8 cellular contexts compared by ENCODE assay signal in the genomic region with DNA sequence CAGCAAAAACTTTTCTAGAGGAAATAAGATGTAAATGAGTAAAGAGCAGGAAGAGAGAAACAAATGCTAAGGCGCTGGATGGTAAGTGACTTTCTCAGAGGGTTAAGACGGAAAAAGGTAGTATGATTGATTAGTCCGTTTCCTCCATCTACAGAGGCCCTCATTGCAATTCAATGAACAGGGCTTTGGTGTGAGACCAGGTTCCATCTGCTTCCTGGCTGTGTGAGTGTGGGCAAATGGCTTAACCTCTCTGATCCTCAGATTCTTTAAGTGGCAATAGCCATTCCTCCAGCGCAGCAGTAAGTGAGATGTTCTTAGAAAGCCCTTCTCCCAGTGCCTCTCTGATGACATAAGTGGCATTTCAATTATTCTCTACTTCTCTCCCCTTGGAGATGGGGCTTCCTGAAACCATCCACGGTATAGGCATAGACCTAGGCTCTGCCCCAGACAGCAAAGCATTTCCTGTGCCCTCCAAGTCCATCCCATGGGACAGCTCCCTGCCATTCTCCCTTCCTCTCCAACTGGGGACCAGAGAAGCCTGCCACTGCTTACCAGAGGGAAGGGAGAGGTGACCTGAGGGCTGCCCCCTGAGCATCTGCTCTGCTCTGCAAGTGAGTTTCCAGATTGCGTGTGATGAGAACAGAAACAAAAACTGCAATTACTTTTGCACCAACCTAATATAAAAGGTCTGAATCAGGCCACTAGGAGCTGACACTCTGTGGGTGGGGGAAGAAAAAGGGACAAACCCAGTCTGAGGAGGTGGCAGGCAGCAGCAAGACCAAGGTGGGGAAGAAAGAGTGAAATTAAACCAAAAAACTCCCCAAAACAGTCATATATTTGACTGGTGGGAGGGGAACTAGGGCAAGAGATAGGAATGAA. TPM values are rescaled to one million over a fixed set of nuclear protein-coding genes. Genes with fewer than 3 reads are reported as not detected.
A peak's percentile ranks its signal among the peaks of the same experiment; 100 is the strongest.
DNase-seq lines count a peak whose midpoint lies in the region; ATAC-seq and TF ChIP-seq lines count a peak whose summit lies in the region.

No MANE protein-coding gene starts in this region.

- peak; percentile 36 for DNase-seq in activated T-cell treated with anti-CD3 and anti-CD28 coated beads, Interleukin-2, amount 50 U/mL, for 4 hours
- DNase-seq in activated T-cell treated with anti-CD3 and anti-CD28 coated beads, Interleukin-2, amount 50 U/mL, for 1 hour, result no peak
- peak; percentile 79 for DNase-seq in activated CD4-positive, alpha-beta T cell treated with anti-CD3 and anti-CD28 coated beads, Interleukin-2, amount 10 ng/mL, durations not matched to agents 24 days and 14 days
- DNase-seq in stimulated activated naive CD4-positive, alpha-beta T cell treated with Interleukin-2 at 50 U/mL for 16 hours (lab: John Stamatoyannopoulos, UW), result peak; percentile 65
- no peak for DNase-seq in ecto neural progenitor cell (ENCODE audit: low spot score)
- no peak for DNase-seq in cortex of kidney (lab: John Stamatoyannopoulos, UW)
- no peak for DNase-seq in WTC11 (ENCODE audit: low spot score)

- CTCF ChIA-PET in WTC11 (lab: Charles Lee), result no interaction called here

- H3K9me3 Mint-ChIP-seq in activated T-cell treated with anti-CD3 and anti-CD28 coated beads, Interleukin-2, amount 50 U/mL, for 4 hours, result no peaks in the 10 kb centered on the region
- no peaks in the 10 kb centered on the region for H3K9me3 Mint-ChIP-seq in activated CD4-positive, alpha-beta T cell treated with anti-CD3 and anti-CD28 coated beads, Interleukin-2, amount 10 ng/mL, durations not matched to agents 24 days and 14 days
- no peaks in the 10 kb centered on the region for H3K9me3 Mint-ChIP-seq in WTC11

- peak overlapping the region; percentile 72 for H3K4me3 Mint-ChIP-seq in activated T-cell treated with anti-CD3 and anti-CD28 coated beads, Interleukin-2, amount 50 U/mL, for 4 hours
- peak overlapping the region; percentile 74 for H3K4me3 Mint-ChIP-seq in activated CD4-positive, alpha-beta T cell treated with anti-CD3 and anti-CD28 coated beads, Interleukin-2, amount 10 ng/mL, durations not matched to agents 24 days and 14 days
- no peak overlapping the region for H3K4me3 Mint-ChIP-seq in WTC11

- POLR2A ChIA-PET in WTC11 (lab: Charles Lee), result no interaction called here

- H3K4me1 Mint-ChIP-seq in activated T-cell treated with anti-CD3 and anti-CD28 coated beads, Interleukin-2, amount 50 U/mL, for 4 hours (ENCODE audit: low read depth), result peaks cover 65% of the 10 kb centered on the region
- peaks cover 50% of the 10 kb centered on the region for H3K4me1 Mint-ChIP-seq in activated CD4-positive, alpha-beta T cell treated with anti-CD3 and anti-CD28 coated beads, Interleukin-2, amount 10 ng/mL, durations not matched to agents 24 days and 14 days
- peaks cover 11% of the 10 kb centered on the region for H3K4me1 Mint-ChIP-seq in WTC11

- no peaks in the 10 kb centered on the region for H3K27me3 Mint-ChIP-seq in activated T-cell treated with anti-CD3 and anti-CD28 coated beads, Interleukin-2, amount 50 U/mL, for 4 hours (ENCODE audit: low read depth)
- peaks cover 3% of the 10 kb centered on the region for H3K27me3 Mint-ChIP-seq in activated CD4-positive, alpha-beta T cell treated with anti-CD3 and anti-CD28 coated beads, Interleukin-2, amount 10 ng/mL, durations not matched to agents 24 days and 14 days
- peaks cover 8% of the 10 kb centered on the region for H3K27me3 Mint-ChIP-seq in WTC11 (ENCODE audit: low read depth)

- peak; percentile 84 to 89 for ATAC-seq in activated T-cell treated with anti-CD3 and anti-CD28 coated beads, Interleukin-2, amount 50 U/mL, for 4 hours
- peak; percentile 44 for ATAC-seq in HG02870 (IDR thresholded peaks at IDR 0.05; ENCODE audit: unreplicated experiment)
- ATAC-seq in WTC11, result no peak

- H3K36me3 Mint-ChIP-seq in activated T-cell treated with anti-CD3 and anti-CD28 coated beads, Interleukin-2, amount 50 U/mL, for 4 hours (ENCODE audit: insufficient read depth), result no peaks in the 10 kb centered on the region
- no peaks in the 10 kb centered on the region for H3K36me3 Mint-ChIP-seq in activated CD4-positive, alpha-beta T cell treated with anti-CD3 and anti-CD28 coated beads, Interleukin-2, amount 10 ng/mL, durations not matched to agents 24 days and 14 days (ENCODE audit: low read depth)
- no peaks in the 10 kb centered on the region for H3K36me3 Mint-ChIP-seq in WTC11

- intact Hi-C loops in activated CD4-positive, alpha-beta T cell treated with anti-CD3 and anti-CD28 coated beads, Interleukin-2, amount 10 ng/mL, durations not matched to agents 24 days and 14 days (cut with micrococcal nuclease), result loop anchor here (1.0 to 5.0 kb wide), 10 partner anchors 12 to 166 kb away; no protein-coding TSS in a partner anchor

- no peak for TF ChIP-seq CTCF in WTC11 (IDR thresholded peaks at IDR 0.05)

- peak overlapping the region; percentile 80 for H3K27ac Mint-ChIP-seq in activated CD4-positive, alpha-beta T cell treated with anti-CD3 and anti-CD28 coated beads, Interleukin-2, amount 10 ng/mL, durations not matched to agents 24 days and 14 days
- no peak overlapping the region for H3K27ac Mint-ChIP-seq in WTC11

TF ChIP-seq in WTC11, 78 proteins besides CTCF, POLR2A, EP300 and RAD21:
- no peak for TF ChIP-seq GRHL2 (CRISPR knock-in tag; IDR thresholded peaks at IDR 0.05; ENCODE audit: insufficient replicate concordance, severe bottlenecking)
- TF ChIP-seq CREB1 (CRISPR knock-in tag; IDR thresholded peaks at IDR 0.05), result no peak
- no peak for TF ChIP-seq ETV6 (CRISPR knock-in tag; IDR thresholded peaks at IDR 0.05)
- no peak for TF ChIP-seq FOXP1 (CRISPR knock-in tag; IDR thresholded peaks at IDR 0.05; ENCODE audit: borderline replicate concordance)
- TF ChIP-seq MXD4 (CRISPR knock-in tag; IDR thresholded peaks at IDR 0.05; ENCODE audit: borderline replicate concordance), result no peak
- TF ChIP-seq CBFB (CRISPR knock-in tag; IDR thresholded peaks at IDR 0.05; ENCODE audit: low read depth), result no peak
- TF ChIP-seq NR1H2 (CRISPR knock-in tag; IDR thresholded peaks at IDR 0.05), result no peak
- TF ChIP-seq ZNF317 (CRISPR knock-in tag; IDR thresholded peaks at IDR 0.05; ENCODE audit: borderline replicate concordance, low read depth), result no peak
- no peak for TF ChIP-seq ZNF396 (CRISPR knock-in tag; IDR thresholded peaks at IDR 0.05; ENCODE audit: borderline replicate concordance)
- TF ChIP-seq E2F4 (CRISPR knock-in tag; IDR thresholded peaks at IDR 0.05; ENCODE audit: borderline replicate concordance, low read depth), result no peak
- TF ChIP-seq ZNF121 (CRISPR knock-in tag; IDR thresholded peaks at IDR 0.05), result no peak
- TF ChIP-seq, protein P1, sequence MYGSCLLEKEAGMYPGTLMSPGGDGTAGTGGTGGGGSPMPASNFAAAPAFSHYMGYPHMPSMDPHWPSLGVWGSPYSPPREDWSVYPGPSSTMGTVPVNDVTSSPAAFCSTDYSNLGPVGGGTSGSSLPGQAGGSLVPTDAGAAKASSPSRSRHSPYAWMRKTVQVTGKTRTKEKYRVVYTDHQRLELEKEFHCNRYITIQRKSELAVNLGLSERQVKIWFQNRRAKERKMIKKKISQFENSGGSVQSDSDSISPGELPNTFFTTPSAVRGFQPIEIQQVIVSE (CRISPR knock-in tag; IDR thresholded peaks at IDR 0.05; ENCODE audit: borderline replicate concordance), result no peak
- TF ChIP-seq USF2 (CRISPR knock-in tag; IDR thresholded peaks at IDR 0.05), result no peak
- TF ChIP-seq ZNF671 (CRISPR knock-in tag; IDR thresholded peaks at IDR 0.05), result no peak
- TF ChIP-seq ZMAT4 (CRISPR knock-in tag; IDR thresholded peaks at IDR 0.05), result no peak
- no peak for TF ChIP-seq NFE2L1 (CRISPR knock-in tag; IDR thresholded peaks at IDR 0.05)
- TF ChIP-seq ZNF423 (CRISPR knock-in tag; IDR thresholded peaks at IDR 0.05), result no peak
- TF ChIP-seq TEAD4 (CRISPR knock-in tag; IDR thresholded peaks at IDR 0.05), result no peak
- no peak for TF ChIP-seq E2F1 (CRISPR knock-in tag; IDR thresholded peaks at IDR 0.05)

RNA-seq across cellular contexts. Expression of gene CD44, which starts 12.7 kb away (rescaled TPM):
- total RNA-seq in activated T-cell treated with anti-CD3 and anti-CD28 coated beads, Interleukin-2, amount 50 U/mL, for 4 hours, result 100 to 1,000 TPM; 468 to 781 (median 646) TPM
- total RNA-seq in activated CD4-positive, alpha-beta T cell treated with anti-CD3 and anti-CD28 coated beads, Interleukin-2, amount 10 ng/mL, durations not matched to agents 24 days and 14 days, result 488 and 489 TPM in 2 replicates
- 9.6 to 12.0 TPM (median 10.3 TPM) in 3 replicates for total RNA-seq in WTC11 (2021)

Comparison
In these comparisons a context has a peak if more than half of its experiments do, and no peak if none do; other contexts are left out.
1. DNase-seq: peak in activated T-cell treated with anti-CD3 and anti-CD28 coated beads, Interleukin-2, amount 50 U/mL, for 4 hours (single experiment), activated CD4-positive, alpha-beta T cell treated with anti-CD3 and anti-CD28 coated beads, Interleukin-2, amount 10 ng/mL, durations not matched to agents 24 days and 14 days (single experiment) and stimulated activated naive CD4-positive, alpha-beta T cell treated with Interleukin-2 at 50 U/mL for 16 hours (single experiment); none in activated T-cell treated with anti-CD3 and anti-CD28 coated beads, Interleukin-2, amount 50 U/mL, for 1 hour (single experiment), ecto neural progenitor cell (single experiment), cortex of kidney (single experiment) and WTC11 (single experiment).
2. RNA of gene CD44, which starts 12.7 kb away (total RNA-seq): 468 to 781 TPM in activated T-cell treated with anti-CD3 and anti-CD28 coated beads, Interleukin-2, amount 50 U/mL, for 4 hours and 488 to 489 TPM in activated CD4-positive, alpha-beta T cell treated with anti-CD3 and anti-CD28 coated beads, Interleukin-2, amount 10 ng/mL, durations not matched to agents 24 days and 14 days; 9.6 to 12.0 TPM in WTC11; every median in the first group is over 10 times any median in the second.